In genomic region chr4:38411092-38411491, GRCh38 we compare ENCODE assay signal across 1 cellular context.
A peak's percentile ranks its signal among the peaks of the same experiment; 100 is the strongest.
TF ChIP-seq lines count a peak whose summit lies in the region.

No MANE protein-coding gene starts in this region.

TF ChIP-seq in GM12878, 131 proteins besides CTCF, POLR2A, EP300 and RAD21 (continued from another document and continues in another):
- TF ChIP-seq, protein P1, sequence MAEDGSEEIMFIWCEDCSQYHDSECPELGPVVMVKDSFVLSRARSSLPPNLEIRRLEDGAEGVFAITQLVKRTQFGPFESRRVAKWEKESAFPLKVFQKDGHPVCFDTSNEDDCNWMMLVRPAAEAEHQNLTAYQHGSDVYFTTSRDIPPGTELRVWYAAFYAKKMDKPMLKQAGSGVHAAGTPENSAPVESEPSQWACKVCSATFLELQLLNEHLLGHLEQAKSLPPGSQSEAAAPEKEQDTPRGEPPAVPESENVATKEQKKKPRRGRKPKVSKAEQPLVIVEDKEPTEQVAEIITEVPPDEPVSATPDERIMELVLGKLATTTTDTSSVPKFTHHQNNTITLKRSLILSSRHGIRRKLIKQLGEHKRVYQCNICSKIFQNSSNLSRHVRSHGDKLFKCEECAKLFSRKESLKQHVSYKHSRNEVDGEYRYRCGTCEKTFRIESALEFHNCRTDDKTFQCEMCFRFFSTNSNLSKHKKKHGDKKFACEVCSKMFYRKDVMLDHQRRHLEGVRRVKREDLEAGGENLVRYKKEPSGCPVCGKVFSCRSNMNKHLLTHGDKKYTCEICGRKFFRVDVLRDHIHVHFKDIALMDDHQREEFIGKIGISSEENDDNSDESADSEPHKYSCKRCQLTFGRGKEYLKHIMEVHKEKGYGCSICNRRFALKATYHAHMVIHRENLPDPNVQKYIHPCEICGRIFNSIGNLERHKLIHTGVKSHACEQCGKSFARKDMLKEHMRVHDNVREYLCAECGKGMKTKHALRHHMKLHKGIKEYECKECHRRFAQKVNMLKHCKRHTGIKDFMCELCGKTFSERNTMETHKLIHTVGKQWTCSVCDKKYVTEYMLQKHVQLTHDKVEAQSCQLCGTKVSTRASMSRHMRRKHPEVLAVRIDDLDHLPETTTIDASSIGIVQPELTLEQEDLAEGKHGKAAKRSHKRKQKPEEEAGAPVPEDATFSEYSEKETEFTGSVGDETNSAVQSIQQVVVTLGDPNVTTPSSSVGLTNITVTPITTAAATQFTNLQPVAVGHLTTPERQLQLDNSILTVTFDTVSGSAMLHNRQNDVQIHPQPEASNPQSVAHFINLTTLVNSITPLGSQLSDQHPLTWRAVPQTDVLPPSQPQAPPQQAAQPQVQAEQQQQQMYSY (CRISPR knock-in tag; IDR thresholded peaks at IDR 0.05): no peak
- no peak for TF ChIP-seq TARDBP (IDR thresholded peaks at IDR 0.05; ENCODE audit: borderline replicate concordance)
- TF ChIP-seq, protein P2, sequence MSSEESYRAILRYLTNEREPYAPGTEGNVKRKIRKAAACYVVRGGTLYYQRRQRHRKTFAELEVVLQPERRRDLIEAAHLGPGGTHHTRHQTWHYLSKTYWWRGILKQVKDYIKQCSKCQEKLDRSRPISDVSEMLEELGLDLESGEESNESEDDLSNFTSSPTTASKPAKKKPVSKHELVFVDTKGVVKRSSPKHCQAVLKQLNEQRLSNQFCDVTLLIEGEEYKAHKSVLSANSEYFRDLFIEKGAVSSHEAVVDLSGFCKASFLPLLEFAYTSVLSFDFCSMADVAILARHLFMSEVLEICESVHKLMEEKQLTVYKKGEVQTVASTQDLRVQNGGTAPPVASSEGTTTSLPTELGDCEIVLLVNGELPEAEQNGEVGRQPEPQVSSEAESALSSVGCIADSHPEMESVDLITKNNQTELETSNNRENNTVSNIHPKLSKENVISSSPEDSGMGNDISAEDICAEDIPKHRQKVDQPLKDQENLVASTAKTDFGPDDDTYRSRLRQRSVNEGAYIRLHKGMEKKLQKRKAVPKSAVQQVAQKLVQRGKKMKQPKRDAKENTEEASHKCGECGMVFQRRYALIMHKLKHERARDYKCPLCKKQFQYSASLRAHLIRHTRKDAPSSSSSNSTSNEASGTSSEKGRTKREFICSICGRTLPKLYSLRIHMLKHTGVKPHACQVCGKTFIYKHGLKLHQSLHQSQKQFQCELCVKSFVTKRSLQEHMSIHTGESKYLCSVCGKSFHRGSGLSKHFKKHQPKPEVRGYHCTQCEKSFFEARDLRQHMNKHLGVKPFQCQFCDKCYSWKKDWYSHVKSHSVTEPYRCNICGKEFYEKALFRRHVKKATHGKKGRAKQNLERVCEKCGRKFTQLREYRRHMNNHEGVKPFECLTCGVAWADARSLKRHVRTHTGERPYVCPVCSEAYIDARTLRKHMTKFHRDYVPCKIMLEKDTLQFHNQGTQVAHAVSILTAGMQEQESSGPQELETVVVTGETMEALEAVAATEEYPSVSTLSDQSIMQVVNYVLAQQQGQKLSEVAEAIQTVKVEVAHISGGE (CRISPR knock-in tag; IDR thresholded peaks at IDR 0.05): no peak
- no peak for TF ChIP-seq BRCA1 (IDR thresholded peaks at IDR 0.05; ENCODE audit: low read depth, low read length)
- no peak for TF ChIP-seq ZSCAN29 (IDR thresholded peaks at IDR 0.05)
- TF ChIP-seq HDAC6 (IDR thresholded peaks at IDR 0.05; ENCODE audit: unreplicated experiment): no peak
- peak; percentile 47; the same call in 1 of the 2 replicates for TF ChIP-seq ATF7 (IDR thresholded peaks at IDR 0.05; ENCODE audit: low read depth)
- TF ChIP-seq, protein P3, sequence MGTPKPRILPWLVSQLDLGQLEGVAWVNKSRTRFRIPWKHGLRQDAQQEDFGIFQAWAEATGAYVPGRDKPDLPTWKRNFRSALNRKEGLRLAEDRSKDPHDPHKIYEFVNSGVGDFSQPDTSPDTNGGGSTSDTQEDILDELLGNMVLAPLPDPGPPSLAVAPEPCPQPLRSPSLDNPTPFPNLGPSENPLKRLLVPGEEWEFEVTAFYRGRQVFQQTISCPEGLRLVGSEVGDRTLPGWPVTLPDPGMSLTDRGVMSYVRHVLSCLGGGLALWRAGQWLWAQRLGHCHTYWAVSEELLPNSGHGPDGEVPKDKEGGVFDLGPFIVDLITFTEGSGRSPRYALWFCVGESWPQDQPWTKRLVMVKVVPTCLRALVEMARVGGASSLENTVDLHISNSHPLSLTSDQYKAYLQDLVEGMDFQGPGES (IDR thresholded peaks at IDR 0.05): no peak
- no peak for TF ChIP-seq EZH2 (IDR thresholded peaks at IDR 0.05; ENCODE audit: borderline replicate concordance, control insufficient read depth, low read depth, low read length)
- no peak for TF ChIP-seq BMI1 (IDR thresholded peaks at IDR 0.05; ENCODE audit: borderline replicate concordance)
- TF ChIP-seq CREB1 (IDR thresholded peaks at IDR 0.05; ENCODE audit: low read depth): peak; percentile 46; the same call in 1 of the 2 replicates
- TF ChIP-seq, protein P4, sequence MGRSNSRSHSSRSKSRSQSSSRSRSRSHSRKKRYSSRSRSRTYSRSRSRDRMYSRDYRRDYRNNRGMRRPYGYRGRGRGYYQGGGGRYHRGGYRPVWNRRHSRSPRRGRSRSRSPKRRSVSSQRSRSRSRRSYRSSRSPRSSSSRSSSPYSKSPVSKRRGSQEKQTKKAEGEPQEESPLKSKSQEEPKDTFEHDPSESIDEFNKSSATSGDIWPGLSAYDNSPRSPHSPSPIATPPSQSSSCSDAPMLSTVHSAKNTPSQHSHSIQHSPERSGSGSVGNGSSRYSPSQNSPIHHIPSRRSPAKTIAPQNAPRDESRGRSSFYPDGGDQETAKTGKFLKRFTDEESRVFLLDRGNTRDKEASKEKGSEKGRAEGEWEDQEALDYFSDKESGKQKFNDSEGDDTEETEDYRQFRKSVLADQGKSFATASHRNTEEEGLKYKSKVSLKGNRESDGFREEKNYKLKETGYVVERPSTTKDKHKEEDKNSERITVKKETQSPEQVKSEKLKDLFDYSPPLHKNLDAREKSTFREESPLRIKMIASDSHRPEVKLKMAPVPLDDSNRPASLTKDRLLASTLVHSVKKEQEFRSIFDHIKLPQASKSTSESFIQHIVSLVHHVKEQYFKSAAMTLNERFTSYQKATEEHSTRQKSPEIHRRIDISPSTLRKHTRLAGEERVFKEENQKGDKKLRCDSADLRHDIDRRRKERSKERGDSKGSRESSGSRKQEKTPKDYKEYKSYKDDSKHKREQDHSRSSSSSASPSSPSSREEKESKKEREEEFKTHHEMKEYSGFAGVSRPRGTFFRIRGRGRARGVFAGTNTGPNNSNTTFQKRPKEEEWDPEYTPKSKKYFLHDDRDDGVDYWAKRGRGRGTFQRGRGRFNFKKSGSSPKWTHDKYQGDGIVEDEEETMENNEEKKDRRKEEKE (IDR thresholded peaks at IDR 0.05): no peak
- TF ChIP-seq SUZ12 (IDR thresholded peaks at IDR 0.05; ENCODE audit: unreplicated experiment): no peak
- no peak for TF ChIP-seq STAT3 (IDR thresholded peaks at IDR 0.05; ENCODE audit: low read depth, low read length)
- TF ChIP-seq IKZF2 (IDR thresholded peaks at IDR 0.05): peak; percentile 54 to 67
- peak; percentile 83; the same call in 1 of the 2 replicates for TF ChIP-seq ZBED1 (IDR thresholded peaks at IDR 0.05; ENCODE audit: borderline replicate concordance)
- peak; percentile 88; the same call in 1 of the 2 replicates for TF ChIP-seq NFIC (IDR thresholded peaks at IDR 0.05; ENCODE audit: low read depth, low read length)
- peak in 1 of 2 experiments; percentile 81; a peak in 1 of 4 replicates for TF ChIP-seq ETV6 (conservative IDR thresholded peaks at IDR 0.05 in 1 of 2, IDR thresholded peaks at IDR 0.05 in 1 of 2; ENCODE audit: borderline replicate concordance in 1 of 2, low read depth in 1 of 2)
- TF ChIP-seq MTA2 (IDR thresholded peaks at IDR 0.05; ENCODE audit: low read depth): peak; percentile 39; the same call in 1 of the 2 replicates
- TF ChIP-seq EGR1 (IDR thresholded peaks at IDR 0.05; ENCODE audit: borderline replicate concordance in 1 of 2, low read depth in 2 of 2, low read length in 2 of 2): no peak
- TF ChIP-seq, protein P5, sequence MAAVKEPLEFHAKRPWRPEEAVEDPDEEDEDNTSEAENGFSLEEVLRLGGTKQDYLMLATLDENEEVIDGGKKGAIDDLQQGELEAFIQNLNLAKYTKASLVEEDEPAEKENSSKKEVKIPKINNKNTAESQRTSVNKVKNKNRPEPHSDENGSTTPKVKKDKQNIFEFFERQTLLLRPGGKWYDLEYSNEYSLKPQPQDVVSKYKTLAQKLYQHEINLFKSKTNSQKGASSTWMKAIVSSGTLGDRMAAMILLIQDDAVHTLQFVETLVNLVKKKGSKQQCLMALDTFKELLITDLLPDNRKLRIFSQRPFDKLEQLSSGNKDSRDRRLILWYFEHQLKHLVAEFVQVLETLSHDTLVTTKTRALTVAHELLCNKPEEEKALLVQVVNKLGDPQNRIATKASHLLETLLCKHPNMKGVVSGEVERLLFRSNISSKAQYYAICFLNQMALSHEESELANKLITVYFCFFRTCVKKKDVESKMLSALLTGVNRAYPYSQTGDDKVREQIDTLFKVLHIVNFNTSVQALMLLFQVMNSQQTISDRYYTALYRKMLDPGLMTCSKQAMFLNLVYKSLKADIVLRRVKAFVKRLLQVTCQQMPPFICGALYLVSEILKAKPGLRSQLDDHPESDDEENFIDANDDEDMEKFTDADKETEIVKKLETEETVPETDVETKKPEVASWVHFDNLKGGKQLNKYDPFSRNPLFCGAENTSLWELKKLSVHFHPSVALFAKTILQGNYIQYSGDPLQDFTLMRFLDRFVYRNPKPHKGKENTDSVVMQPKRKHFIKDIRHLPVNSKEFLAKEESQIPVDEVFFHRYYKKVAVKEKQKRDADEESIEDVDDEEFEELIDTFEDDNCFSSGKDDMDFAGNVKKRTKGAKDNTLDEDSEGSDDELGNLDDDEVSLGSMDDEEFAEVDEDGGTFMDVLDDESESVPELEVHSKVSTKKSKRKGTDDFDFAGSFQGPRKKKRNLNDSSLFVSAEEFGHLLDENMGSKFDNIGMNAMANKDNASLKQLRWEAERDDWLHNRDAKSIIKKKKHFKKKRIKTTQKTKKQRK (IDR thresholded peaks at IDR 0.05; ENCODE audit: low read depth, low read length): no peak
- TF ChIP-seq EED (IDR thresholded peaks at IDR 0.05; ENCODE audit: low read depth): peak; percentile 59; the same call in 1 of the 2 replicates
- TF ChIP-seq SPI1 (IDR thresholded peaks at IDR 0.05; ENCODE audit: borderline replicate concordance, insufficient read depth, low read depth, low read length): no peak
- TF ChIP-seq MYC (IDR thresholded peaks at IDR 0.05; ENCODE audit: insufficient read depth, insufficient read length, insufficient replicate concordance, low read length, severe bottlenecking): no peak
- no peak for TF ChIP-seq NFXL1 (IDR thresholded peaks at IDR 0.05; ENCODE audit: borderline replicate concordance)
- TF ChIP-seq CREM (IDR thresholded peaks at IDR 0.05; ENCODE audit: low read depth): peak; percentile 77
- TF ChIP-seq MEF2A (IDR thresholded peaks at IDR 0.05; ENCODE audit: insufficient read depth, low read depth, low read length): peak; percentile 96
- TF ChIP-seq, protein P6, sequence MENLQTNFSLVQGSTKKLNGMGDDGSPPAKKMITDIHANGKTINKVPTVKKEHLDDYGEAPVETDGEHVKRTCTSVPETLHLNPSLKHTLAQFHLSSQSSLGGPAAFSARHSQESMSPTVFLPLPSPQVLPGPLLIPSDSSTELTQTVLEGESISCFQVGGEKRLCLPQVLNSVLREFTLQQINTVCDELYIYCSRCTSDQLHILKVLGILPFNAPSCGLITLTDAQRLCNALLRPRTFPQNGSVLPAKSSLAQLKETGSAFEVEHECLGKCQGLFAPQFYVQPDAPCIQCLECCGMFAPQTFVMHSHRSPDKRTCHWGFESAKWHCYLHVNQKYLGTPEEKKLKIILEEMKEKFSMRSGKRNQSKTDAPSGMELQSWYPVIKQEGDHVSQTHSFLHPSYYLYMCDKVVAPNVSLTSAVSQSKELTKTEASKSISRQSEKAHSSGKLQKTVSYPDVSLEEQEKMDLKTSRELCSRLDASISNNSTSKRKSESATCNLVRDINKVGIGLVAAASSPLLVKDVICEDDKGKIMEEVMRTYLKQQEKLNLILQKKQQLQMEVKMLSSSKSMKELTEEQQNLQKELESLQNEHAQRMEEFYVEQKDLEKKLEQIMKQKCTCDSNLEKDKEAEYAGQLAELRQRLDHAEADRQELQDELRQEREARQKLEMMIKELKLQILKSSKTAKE (IDR thresholded peaks at IDR 0.05; ENCODE audit: low read depth, poor library complexity, severe bottlenecking): no peak
- TF ChIP-seq, protein P7, sequence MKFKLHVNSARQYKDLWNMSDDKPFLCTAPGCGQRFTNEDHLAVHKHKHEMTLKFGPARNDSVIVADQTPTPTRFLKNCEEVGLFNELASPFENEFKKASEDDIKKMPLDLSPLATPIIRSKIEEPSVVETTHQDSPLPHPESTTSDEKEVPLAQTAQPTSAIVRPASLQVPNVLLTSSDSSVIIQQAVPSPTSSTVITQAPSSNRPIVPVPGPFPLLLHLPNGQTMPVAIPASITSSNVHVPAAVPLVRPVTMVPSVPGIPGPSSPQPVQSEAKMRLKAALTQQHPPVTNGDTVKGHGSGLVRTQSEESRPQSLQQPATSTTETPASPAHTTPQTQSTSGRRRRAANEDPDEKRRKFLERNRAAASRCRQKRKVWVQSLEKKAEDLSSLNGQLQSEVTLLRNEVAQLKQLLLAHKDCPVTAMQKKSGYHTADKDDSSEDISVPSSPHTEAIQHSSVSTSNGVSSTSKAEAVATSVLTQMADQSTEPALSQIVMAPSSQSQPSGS (IDR thresholded peaks at IDR 0.05; ENCODE audit: low read length): peak; percentile 91
- TF ChIP-seq IRF4 (IDR thresholded peaks at IDR 0.05; ENCODE audit: low read depth, low read length): 0 out of 2 replicates have a peak, but pooled peaks have one; percentile 26
- TF ChIP-seq CUX1 (IDR thresholded peaks at IDR 0.05; ENCODE audit: insufficient replicate concordance, low read depth, low read length): no peak
